8 cellular contexts compared by ENCODE assay signal in genomic region chr1:173868266-173869107, GRCh38. TPM values are rescaled to one million over a fixed set of nuclear protein-coding genes. Genes with fewer than 3 reads are reported as not detected.
DNase-seq lines count a peak whose midpoint lies in the region; ATAC-seq and TF ChIP-seq lines count a peak whose summit lies in the region.

TSS of gene ZBTB37 (plus strand) at chr1:173868380. CDS start at chr1:173870226, 1,846 bp downstream.

- peaks cover 4% of the 10 kb centered on the region for H3K27me3 Mint-ChIP-seq in type B pancreatic cell

- peaks cover 38% of the 10 kb centered on the region for H4K20me1 ChIP-seq in SK-N-SH (ENCODE audit: insufficient read depth)

- no peak for TF ChIP-seq RAD21 in SK-N-SH (IDR thresholded peaks at IDR 0.05; ENCODE audit: low read length)

- peaks cover 8% of the 10 kb centered on the region for H3K36me3 ChIP-seq in GM06990 (ENCODE audit: control insufficient read depth, insufficient read depth, low read length)
- H3K36me3 ChIP-seq in SK-N-SH (replicated peaks in 1 of 2; ENCODE audit: control insufficient read depth in 1 of 2, insufficient read depth in 2 of 2, low read length in 1 of 2), result peaks cover 54 to 60% of the 10 kb centered on the region in 2 experiments

- H3K4me1 Mint-ChIP-seq in type B pancreatic cell (ENCODE audit: unreplicated experiment), result peaks cover 32% of the 10 kb centered on the region

- H3K36me3 Mint-ChIP-seq in type B pancreatic cell, result peaks cover 49% of the 10 kb centered on the region

- DNase-seq in GM06990 (ENCODE audit: extremely low read depth, insufficient read length) (peak; percentile 97), NCI-H1092 treated with DMSO at 0.1 percent for 48 hours (lab: John Stamatoyannopoulos, UW) (peak; percentile 91), SK-N-SH (peak; percentile 92), Right ventricle myocardium superior (peak; percentile 93), pons (ENCODE audit: low spot score) (peak; percentile 62), type B pancreatic cell (ENCODE audit: extremely low spot score, unreplicated experiment) (peak; percentile 94)
- DNase-seq in activated naive CD4-positive, alpha-beta T cell treated with anti-CD3 and anti-CD28 coated beads, Interleukin-2, amount 50 U/mL, for 16 hours, result peak; percentile 94

- 2% methylated on average over 37 of the region's 54 CpGs for WGBS in SK-N-SH (ENCODE audit: low lambda C conversion rate)

- CTCF ChIA-PET in SK-N-SH (lab: Yijun Ruan, JAX), result interaction anchor here (1.0 to 1.6 kb wide), 2 partner anchors 154 to 437 kb away, joined by 3 to 4 read pairs; partner anchors contain the start of gene RC3H1

- peak within 1 kb of the TSS; percentile 99 for H3K27ac Mint-ChIP-seq in type B pancreatic cell

- H3K27me3 ChIP-seq in GM06990 (replicated peaks; ENCODE audit: control insufficient read depth, insufficient read depth, low read length) (no peaks in the 10 kb centered on the region), SK-N-SH (ENCODE audit: insufficient read depth) (no peaks in the 10 kb centered on the region)

- POLR2A ChIA-PET in SK-N-SH (lab: Yijun Ruan, JAX), result interaction anchor here (0.6 to 2.5 kb wide), 23 partner anchors 8 to 390 kb away, joined by 3 to 14 read pairs (median 3); partner anchors contain the start of genes CENPL, DARS2, KLHL20 and RC3H1

- peak within 1 kb of the TSS; percentile 74 to 97 for H3K27ac ChIP-seq in SK-N-SH (ENCODE audit: low read depth in 2 of 2, low read length in 1 of 2)

- H3K4me1 ChIP-seq in SK-N-SH (ENCODE audit: control insufficient read depth in 1 of 2, insufficient read depth in 2 of 2, low read depth in 1 of 2, low read length in 1 of 2), result peaks cover 11 to 38% of the 10 kb centered on the region in 2 experiments; a peak in 3 of 4 replicates

- peak within 1 kb of the TSS; percentile 79 for H3K9ac ChIP-seq in SK-N-SH

- H3K79me2 ChIP-seq in SK-N-SH (ENCODE audit: insufficient read depth), result peaks cover 47% of the 10 kb centered on the region

- TF ChIP-seq CTCF in GM06990 (IDR thresholded peaks at IDR 0.05; ENCODE audit: insufficient read depth, low read length, poor library complexity, severe bottlenecking) (no peak), SK-N-SH (IDR thresholded peaks at IDR 0.05) (no peak), type B pancreatic cell (conservative IDR thresholded peaks at IDR 0.05) (no peak)

- H3K4me2 ChIP-seq in SK-N-SH, result peak within 1 kb of the TSS; percentile 79

- H3K4me3 ChIP-seq in GM06990 (replicated peaks; ENCODE audit: low read depth, low read length), result peak within 1 kb of the TSS; percentile 87
- H3K4me3 ChIP-seq in SK-N-SH (ENCODE audit: low read depth in 2 of 2, low read length in 1 of 2), result peak within 1 kb of the TSS; percentile 82 to 90

- ATAC-seq in HG02610 (IDR thresholded peaks at IDR 0.05; ENCODE audit: unreplicated experiment), result peak; percentile 54
- peak; percentile 76 for ATAC-seq in Right ventricle myocardium superior (ENCODE audit: poor library complexity)

- TF ChIP-seq EP300 in SK-N-SH (IDR thresholded peaks at IDR 0.05; ENCODE audit: borderline replicate concordance in 1 of 2, low read depth in 1 of 2, low read length in 1 of 2), result peak in 1 of 2 experiments; percentile 15; a peak in 1 of 4 replicates

- H2AFZ ChIP-seq in SK-N-SH (ENCODE audit: low read depth), result peak within 1 kb of the TSS; percentile 67

- H3K9me2 ChIP-seq in SK-N-SH, result no peaks in the 10 kb centered on the region

- intact Hi-C loops in Right ventricle myocardium superior (cut with DNase I), result loop anchor here (5.0 to 10.0 kb wide), 2 partner anchors 96 to 391 kb away; partner anchors contain the start of gene PRDX6

- H3F3A ChIP-seq in SK-N-SH (replicated peaks; ENCODE audit: insufficient read depth), result peaks cover 54% of the 10 kb centered on the region

- H3K9me3 ChIP-seq in SK-N-SH, result no peaks in the 10 kb centered on the region

- no peaks in the 10 kb centered on the region for H3K9me3 Mint-ChIP-seq in type B pancreatic cell

- peak within 1 kb of the TSS; percentile 100 for H3K4me3 Mint-ChIP-seq in type B pancreatic cell

TF ChIP-seq in SK-N-SH, 30 proteins besides CTCF, POLR2A, EP300 and RAD21 (continues in another document):
- TF ChIP-seq RXRA (IDR thresholded peaks at IDR 0.05; ENCODE audit: borderline replicate concordance, low read depth) (no peak), YY1 (IDR thresholded peaks at IDR 0.05; ENCODE audit: low read depth) (no peak; the same call in 1 of the 2 replicates), MEF2A (IDR thresholded peaks at IDR 0.05; ENCODE audit: borderline replicate concordance, low read depth) (no peak), EZH2phosphoT487 (IDR thresholded peaks at IDR 0.05; ENCODE audit: borderline replicate concordance, low read depth) (no peak), IRF3 (IDR thresholded peaks at IDR 0.05; ENCODE audit: low read depth, low read length) (no peak), ELF1 (IDR thresholded peaks at IDR 0.05) (peak; percentile 72), USF2 (IDR thresholded peaks at IDR 0.05; ENCODE audit: borderline replicate concordance, low read depth, low read length) (no peak), SIN3A (IDR thresholded peaks at IDR 0.05; ENCODE audit: borderline replicate concordance, low read depth, low read length) (no peak), GABPA (IDR thresholded peaks at IDR 0.05; ENCODE audit: low read depth) (peak; percentile 93), SMC3 (IDR thresholded peaks at IDR 0.05; ENCODE audit: low read depth, low read length) (no peak), GATA2 (CRISPR knock-in tag; IDR thresholded peaks at IDR 0.05) (no peak), REST (IDR thresholded peaks at IDR 0.05; ENCODE audit: low read depth, low read length) (peak; percentile 53), TAF1 (IDR thresholded peaks at IDR 0.05; ENCODE audit: borderline replicate concordance, low read depth, low read length) (no peak), ZBTB33 (IDR thresholded peaks at IDR 0.05; ENCODE audit: borderline replicate concordance, low read depth) (no peak), CHD2 (IDR thresholded peaks at IDR 0.05; ENCODE audit: low read length, partially characterized antibody) (peak; percentile 84), FOXM1 (IDR thresholded peaks at IDR 0.05; ENCODE audit: low read depth) (no peak)

RNA-seq across cellular contexts. Expression of gene ZBTB37, which starts in this region (rescaled TPM):
- polyA plus RNA-seq in SK-N-SH (2012; rRNA removed), result 0.89 and 1.2 TPM in 2 replicates
- polyA plus RNA-seq in SK-N-SH (2012; cell fraction: cytosol; rRNA removed), result 0.73 and 0.75 TPM in 2 replicates
- 1.6 and 3.4 TPM in 2 replicates for polyA plus RNA-seq in SK-N-SH (2012; cell fraction: nucleus; rRNA removed)
- total RNA-seq in Right ventricle myocardium superior, result 6.9 TPM
- total RNA-seq in type B pancreatic cell (ENCODE audit: low replicate concordance), result 11.5 and 14.6 TPM in 2 replicates

Comparison
In these comparisons a context has a peak if more than half of its experiments do, and no peak if none do; other contexts are left out.
1. Peak in every context shown above with its lines: DNase-seq, ATAC-seq, H3K4me3 ChIP-seq and H3K27ac ChIP-seq.